Comparison of ENCODE assay signal across 20 cellular contexts in the genomic region with DNA sequence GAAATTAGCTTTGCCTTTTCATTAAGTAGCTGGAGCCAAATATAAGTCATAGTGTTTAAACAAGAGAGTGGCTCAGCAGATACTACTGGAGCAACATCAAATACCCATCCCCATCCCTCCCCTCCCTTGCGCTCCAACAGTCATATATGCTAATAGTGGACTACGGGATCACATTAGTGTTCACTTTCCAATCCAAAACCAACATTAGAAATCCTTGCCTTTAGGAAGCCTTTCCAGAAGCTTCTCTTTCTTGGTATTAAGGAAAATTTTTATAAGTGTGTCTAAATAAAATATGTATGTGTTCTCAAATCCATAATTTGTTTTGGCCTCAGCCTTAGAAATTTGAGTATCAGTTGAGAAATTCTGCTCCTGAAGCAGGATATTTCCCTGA.
A peak's percentile ranks its signal among the peaks of the same experiment; 100 is the strongest.
DNase-seq lines count a peak whose midpoint lies in the region; FAIRE-seq and TF ChIP-seq lines count a peak whose summit lies in the region.
"Had no signal": no experiment of that assay in that cellular context is flagged by ENCODE, and none has a peak within 500 bp of the region (broad histone marks: within the 10 kb centered on the region; RNA-seq: fewer than 3 reads in every experiment).

No MANE protein-coding gene starts in this region.

- no peaks in the 10 kb centered on the region for H3K9me3 ChIP-seq in skeletal muscle satellite cell (replicated peaks; ENCODE audit: low read length)
- H3K9me3 ChIP-seq: heart right ventricle, lower lobe of right lung had no signal

- no peak overlapping the region for H3K9ac ChIP-seq in skeletal muscle satellite cell (ENCODE audit: low read depth, low read length)

- DNase-seq in HTR-8/SVneo (ENCODE audit: insufficient read length, low spot score) (no peak), bronchial epithelial cell (ENCODE audit: low read depth) (peak; percentile 3), frontal cortex (ENCODE audit: low spot score in 2 of 2) (no peak), T1000 (lab: John Stamatoyannopoulos, UW) (no peak), ureter (ENCODE audit: low spot score) (no peak)
- DNase-seq: activated CD8-positive, alpha-beta T cell treated with anti-CD3 and anti-CD28 coated beads for 36 hours; activated naive CD4-positive, alpha-beta T cell treated with Interleukin-2 at 50 U/mL for 16 hours; activated T-cell treated with anti-CD3 and anti-CD28 coated beads, Interleukin-2, amount 50 U/mL, for 1 hour; amniotic stem cell; CD4-positive, CD25-positive, alpha-beta regulatory T cell; DMS 273 treated with DMSO at 0.1 percent for 48 hours; H7; heart right ventricle; lower lobe of right lung; NCI-H1105; NCI-H524 treated with DMSO at 0.1 percent for 48 hours; occipital lobe; stimulated activated CD8-positive, alpha-beta memory T cell treated with anti-CD3 and anti-CD28 coated beads, Interleukin-4, amount 100 ng/mL, for 48 hours had no signal

- peak overlapping the region; percentile 56 for H3K4me2 ChIP-seq in skeletal muscle satellite cell (ENCODE audit: low read length)

- no peak for TF ChIP-seq CTCF in bronchial epithelial cell (IDR thresholded peaks at IDR 0.05; ENCODE audit: insufficient read depth, low read length, severe bottlenecking)

- H3K36me3 ChIP-seq in bronchial epithelial cell (ENCODE audit: control insufficient read depth, insufficient read depth, low read length) (no peaks in the 10 kb centered on the region), skeletal muscle satellite cell (ENCODE audit: insufficient read depth, low read length) (no peaks in the 10 kb centered on the region)
- H3K36me3 ChIP-seq: heart right ventricle, lower lobe of right lung had no signal

- H3K27me3 ChIP-seq in bronchial epithelial cell (ENCODE audit: control insufficient read depth, insufficient read depth, low read length): no peaks in the 10 kb centered on the region
- no peaks in the 10 kb centered on the region for H3K27me3 ChIP-seq in skeletal muscle satellite cell (ENCODE audit: control insufficient read depth, insufficient read depth, low read length)
- H3K27me3 ChIP-seq: heart right ventricle had no signal

- H3K4me3 ChIP-seq in bronchial epithelial cell (ENCODE audit: low read depth, low read length) (no peak overlapping the region), skeletal muscle satellite cell (ENCODE audit: low read length) (no peak overlapping the region)
- H3K4me3 ChIP-seq: heart right ventricle, lower lobe of right lung had no signal

- FAIRE-seq in HTR-8/SVneo (lab: Jason Lieb, UNC): peak; percentile 44
- FAIRE-seq in bronchial epithelial cell (lab: Jason Lieb, UNC): no peak
- peak; percentile 58 for FAIRE-seq in islet of Langerhans (lab: Jason Lieb, UNC)
- FAIRE-seq in frontal cortex (lab: Jason Lieb, UNC): no peak

- peaks cover 17% of the 10 kb centered on the region for H3K4me1 ChIP-seq in skeletal muscle satellite cell (ENCODE audit: control insufficient read depth, insufficient read depth, low read length)
- H3K4me1 ChIP-seq: heart right ventricle, lower lobe of right lung had no signal
